Comparison of ENCODE assay signal across 19 cellular contexts in the genomic region with DNA sequence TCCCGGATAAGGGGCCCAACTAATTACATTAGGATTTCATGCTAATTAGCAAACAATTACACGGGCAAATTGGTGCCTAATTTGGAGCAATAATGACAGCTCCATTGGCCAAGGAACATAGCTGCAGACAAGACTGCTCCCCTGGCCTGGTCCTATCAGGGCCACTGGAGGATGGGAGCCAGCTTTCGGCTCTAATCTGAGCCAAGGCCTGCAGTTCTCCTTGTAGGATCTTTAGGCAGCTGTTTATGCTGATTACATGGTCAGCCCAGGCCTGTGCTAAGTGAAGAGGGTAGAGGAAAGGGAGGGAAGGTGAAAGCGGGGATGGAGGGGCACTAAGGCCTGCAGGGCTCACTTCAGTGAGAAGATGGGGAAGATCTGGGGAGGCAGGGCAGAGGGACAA.
"Had no signal": no experiment of that assay in that cellular context is flagged by ENCODE, and none has a peak within 500 bp of the region (broad histone marks: within the 10 kb centered on the region; RNA-seq: fewer than 3 reads in every experiment).

No MANE protein-coding gene starts in this region.

- H3K9me3 ChIP-seq: MG63 had no signal

- DNase-seq: Karpas-422, KG1, MG63, NCI-H1092 treated with DMSO at 0.1 percent for 48 hours, NCI-H1436, NCI-H187, NCI-H2029, NCI-H2081 treated with DMSO at 0.1 percent for 48 hours, NCI-H2171, NCI-H226, NCI-H446, NCI-H510A, NCI-H524 treated with DMSO at 0.1 percent for 48 hours, NCI-H69, NCI-H774, RPMI8226, SHP77, SW 1271 had no signal

- H3K4me3 ChIP-seq: MG63 had no signal

- H3K27me3 ChIP-seq: MG63 had no signal

- H3K36me3 ChIP-seq: MG63 had no signal

- FAIRE-seq: RCC 7860 had no signal
